Comparison of ENCODE assay signal across 35 cellular contexts in genomic region chr15:52118969-52119749, GRCh38. TPM values are rescaled to one million over a fixed set of nuclear protein-coding genes. Genes with fewer than 3 reads are reported as not detected.
"Had no signal": no experiment of that assay in that cellular context is flagged by ENCODE, and none has a peak within 500 bp of the region (broad histone marks: within the 10 kb centered on the region; RNA-seq: fewer than 3 reads in every experiment).

No MANE protein-coding gene starts in this region.

- H3K27me3 Mint-ChIP-seq: activated CD4-positive, alpha-beta memory T cell treated with anti-CD3 and anti-CD28 coated beads for 36 hours; progenitor cell of endocrine pancreas had no signal

- H3K9me3 Mint-ChIP-seq: activated CD4-positive, alpha-beta memory T cell treated with anti-CD3 and anti-CD28 coated beads for 36 hours; activated CD4-positive, alpha-beta T cell treated with anti-CD3 and anti-CD28 coated beads, Interleukin-2, amount 10 ng/mL, durations not matched to agents 24 days and 14 days; activated naive CD4-positive, alpha-beta T cell treated with anti-CD3 and anti-CD28 coated beads for 36 hours; activated T-helper 1 cell treated with anti-CD3 and anti-CD28 coated beads, Interleukin-12 subunit alpha, Interleukin-12 subunit beta, Interleukin-2, Interleukin-4 antibody, amounts not matched to agents 30 ng/mL and 10 ng/mL and 1 ng/mL, durations not matched to agents 14 hours and 24 hours and 36 hours; natural killer cell treated with Interleukin-12 subunit alpha and Interleukin-12 subunit beta and Interleukin-15 and Interleukin-18, amount 100 ng/mL, for 72 hours; T-helper 1 cell treated with Interleukin-12 subunit alpha and Interleukin-12 subunit beta and Interleukin-4 antibody, amounts not matched to agents 30 μg/mL and 1 μg/mL, for 36 hours had no signal

- H3K9me3 ChIP-seq: breast epithelium, esophagus squamous epithelium, heart right ventricle, left lung, lower lobe of right lung, mucosa of descending colon, neutrophil, right lobe of liver, stomach, thyroid gland, upper lobe of left lung had no signal

- H3K27me3 ChIP-seq: breast epithelium, esophagus squamous epithelium, left lung, right lobe of liver, stomach, thyroid gland, upper lobe of left lung had no signal

- H3K4me3 ChIP-seq: breast epithelium, esophagus squamous epithelium, heart right ventricle, left lung, lower lobe of right lung, mucosa of descending colon, right lobe of liver, stomach, thyroid gland, upper lobe of left lung had no signal

- H3K36me3 Mint-ChIP-seq: activated CD4-positive, alpha-beta memory T cell treated with anti-CD3 and anti-CD28 coated beads for 36 hours; natural killer cell treated with Interleukin-12 subunit alpha and Interleukin-12 subunit beta and Interleukin-15 and Interleukin-18, amount 100 ng/mL, for 72 hours had no signal

- DNase-seq: activated CD4-positive, alpha-beta memory T cell treated with anti-CD3 and anti-CD28 coated beads for 36 hours; activated CD4-positive, alpha-beta T cell treated with anti-CD3 and anti-CD28 coated beads, Interleukin-2, amount 10 ng/mL, durations not matched to agents 24 days and 14 days; activated CD4-positive, CD25-positive, alpha-beta regulatory T cell treated with anti-CD3 and anti-CD28 coated beads, Interleukin-2, amount 50 U/mL, for 72 hours; activated CD8-positive, alpha-beta memory T cell treated with anti-CD3 and anti-CD28 coated beads, Interleukin-2, amount 50 U/mL, for 4 hours; activated effector memory CD4-positive, alpha-beta T cell treated with anti-CD3 and anti-CD28 coated beads, Interleukin-2, amount 50 U/mL, for 16 hours; activated naive CD4-positive, alpha-beta T cell treated with anti-CD3 and anti-CD28 coated beads for 36 hours; activated T-cell treated with anti-CD3 and anti-CD28 coated beads, Interleukin-2, amount 50 U/mL, for 1 hour; central memory CD4-positive, alpha-beta T cell; dermis blood vessel endothelial cell; effector CD4-positive, alpha-beta T cell; esophagus squamous epithelium; foreskin melanocyte; heart right ventricle; left lung; lower lobe of right lung; mucosa of descending colon; right lobe of liver; stimulated activated CD4-positive, alpha-beta T cell treated with anti-CD3 and anti-CD28 coated beads, Interleukin-12 subunit alpha, Interleukin-12 subunit beta, amount 100 ng/mL, for 4 hours; stimulated activated CD4-positive, alpha-beta T cell treated with anti-CD3 and anti-CD28 coated beads, Interleukin-4, amount 100 ng/mL, for 1 hour; stomach; T-helper 9 cell; thyroid gland; upper lobe of left lung had no signal

- H3K36me3 ChIP-seq: breast epithelium, left lung, lower lobe of right lung, neutrophil, right lobe of liver, thyroid gland had no signal

- H3K27ac ChIP-seq: breast epithelium, epithelial cell of prostate, esophagus squamous epithelium, heart right ventricle, left lung, lower lobe of right lung, neutrophil, stomach, thyroid gland, upper lobe of left lung had no signal

- H3K4me1 ChIP-seq: breast epithelium, heart right ventricle, left lung, lower lobe of right lung, thyroid gland, upper lobe of left lung had no signal

- H3K4me3 Mint-ChIP-seq: activated CD4-positive, alpha-beta memory T cell treated with anti-CD3 and anti-CD28 coated beads for 36 hours; activated CD4-positive, alpha-beta T cell treated with anti-CD3 and anti-CD28 coated beads, Interleukin-2, amount 10 ng/mL, durations not matched to agents 24 days and 14 days; activated naive CD4-positive, alpha-beta T cell treated with anti-CD3 and anti-CD28 coated beads for 36 hours; activated T-helper 1 cell treated with anti-CD3 and anti-CD28 coated beads, Interleukin-12 subunit alpha, Interleukin-12 subunit beta, Interleukin-2, Interleukin-4 antibody, amounts not matched to agents 30 ng/mL and 10 ng/mL and 1 ng/mL, durations not matched to agents 14 hours and 24 hours and 36 hours; natural killer cell treated with Interleukin-12 subunit alpha and Interleukin-12 subunit beta and Interleukin-15 and Interleukin-18, amount 100 ng/mL, for 72 hours; T-helper 1 cell treated with Interleukin-12 subunit alpha and Interleukin-12 subunit beta and Interleukin-4 antibody, amounts not matched to agents 30 μg/mL and 1 μg/mL, for 36 hours had no signal

- ATAC-seq: heart right ventricle; left lung; lower lobe of right lung; mucosa of descending colon; natural killer cell treated with Interleukin-12 subunit alpha and Interleukin-12 subunit beta and Interleukin-15 and Interleukin-18, amount 100 ng/mL, for 72 hours; right lobe of liver had no signal

- H3K27ac Mint-ChIP-seq: activated CD4-positive, alpha-beta memory T cell treated with anti-CD3 and anti-CD28 coated beads for 36 hours; activated CD4-positive, alpha-beta T cell treated with anti-CD3 and anti-CD28 coated beads, Interleukin-2, amount 10 ng/mL, durations not matched to agents 24 days and 14 days; activated naive CD4-positive, alpha-beta T cell treated with anti-CD3 and anti-CD28 coated beads for 36 hours; activated T-helper 1 cell treated with anti-CD3 and anti-CD28 coated beads, Interleukin-12 subunit alpha, Interleukin-12 subunit beta, Interleukin-2, Interleukin-4 antibody, amounts not matched to agents 30 ng/mL and 10 ng/mL and 1 ng/mL, durations not matched to agents 14 hours and 24 hours and 36 hours; natural killer cell treated with Interleukin-12 subunit alpha and Interleukin-12 subunit beta and Interleukin-15 and Interleukin-18, amount 100 ng/mL, for 72 hours; progenitor cell of endocrine pancreas; T-helper 1 cell treated with Interleukin-12 subunit alpha and Interleukin-12 subunit beta and Interleukin-4 antibody, amounts not matched to agents 30 μg/mL and 1 μg/mL, for 36 hours had no signal

RNA-seq across cellular contexts. Expression of gene BCL2L10, which starts 6.6 kb away (rescaled TPM):
- total RNA-seq: activated CD4-positive, alpha-beta memory T cell treated with anti-CD3 and anti-CD28 coated beads for 36 hours; activated CD4-positive, alpha-beta T cell treated with anti-CD3 and anti-CD28 coated beads, Interleukin-2, amount 10 ng/mL, durations not matched to agents 24 days and 14 days; activated naive CD4-positive, alpha-beta T cell treated with anti-CD3 and anti-CD28 coated beads for 36 hours; activated T-helper 1 cell treated with anti-CD3 and anti-CD28 coated beads, Interleukin-12 subunit alpha, Interleukin-12 subunit beta, Interleukin-2, Interleukin-4 antibody, amounts not matched to agents 30 ng/mL and 10 ng/mL and 1 ng/mL, durations not matched to agents 14 hours and 24 hours and 36 hours; glomerular endothelial cell; heart right ventricle; lower lobe of right lung; mesenteric fat pad; myocyte; natural killer cell treated with Interleukin-12 subunit alpha and Interleukin-12 subunit beta and Interleukin-15 and Interleukin-18, amount 100 ng/mL, for 72 hours; osteocyte; skeletal muscle tissue had no signal
